ENCODE assay signal across 11 cellular contexts in genomic region chr6:168440520-168441433, GRCh38. TPM values are rescaled to one million over a fixed set of nuclear protein-coding genes. Genes with fewer than 3 reads are reported as not detected.
DNase-seq lines count a peak whose midpoint lies in the region; ATAC-seq and TF ChIP-seq lines count a peak whose summit lies in the region.
"Had no signal": no experiment of that assay in that cellular context is flagged by ENCODE, and none has a peak within 500 bp of the region (broad histone marks: within the 10 kb centered on the region; RNA-seq: fewer than 3 reads in every experiment).

SMOC2 (plus strand) TSS chr6:168441184; CDS start chr6:168441371, 187 bp downstream.

- H2AFZ ChIP-seq in ACC112 (ENCODE audit: low read length, unreplicated experiment) = peak within 1 kb of the TSS; percentile 75

- intact Hi-C loops in cardiac septum (cut with DNase I) = loop anchor here (5.0 kb wide), 1 partner anchor 63 kb away; no protein-coding TSS in a partner anchor

- DNase-seq in NCI-H2196 (lab: John Stamatoyannopoulos, UW; ENCODE audit: unreplicated experiment) (peak; percentile 38), cardiac septum (ENCODE audit: low spot score) (no peak), osteocyte (ENCODE audit: extremely low spot score, unreplicated experiment) (peak; percentile 83), NCI-H226 (no peak), GDM1 (lab: John Stamatoyannopoulos, UW) (no peak)
- no peak for DNase-seq in effector CD8-positive, alpha-beta T cell (lab: John Stamatoyannopoulos, UW)
- DNase-seq: midbrain had no signal

- ATAC-seq in HG03520 (IDR thresholded peaks at IDR 0.05; ENCODE audit: unreplicated experiment) = no peak

- no peak within 1 kb of the TSS for H3K27ac Mint-ChIP-seq in osteocyte (ENCODE audit: unreplicated experiment)
- H3K27ac Mint-ChIP-seq: T-helper 1 cell treated with Interleukin-12 subunit alpha and Interleukin-12 subunit beta and Interleukin-4 antibody, amounts not matched to agents 30 μg/mL and 1 μg/mL, for 36 hours had no signal

- peaks cover 46% of the 10 kb centered on the region for H3K27me3 ChIP-seq in ACC112 (ENCODE audit: insufficient read depth, low read length)

- H3K4me3 ChIP-seq in ACC112 (ENCODE audit: low read depth, low read length) = peak within 1 kb of the TSS; percentile 80

- no peaks in the 10 kb centered on the region for H3K36me3 ChIP-seq in ACC112 (ENCODE audit: insufficient read depth, low read length)

- peaks cover 5% of the 10 kb centered on the region for H3K36me3 Mint-ChIP-seq in osteocyte (ENCODE audit: unreplicated experiment)

- H3K9me3 Mint-ChIP-seq in osteocyte (ENCODE audit: unreplicated experiment) = no peaks in the 10 kb centered on the region
- H3K9me3 Mint-ChIP-seq: T-helper 1 cell treated with Interleukin-12 subunit alpha and Interleukin-12 subunit beta and Interleukin-4 antibody, amounts not matched to agents 30 μg/mL and 1 μg/mL, for 36 hours had no signal

- H3K27ac ChIP-seq in ACC112 (ENCODE audit: low read depth, low read length) = no peak within 1 kb of the TSS

- H3K79me2 ChIP-seq in ACC112 (ENCODE audit: control insufficient read depth, insufficient read depth, low read length, unreplicated experiment) = peaks cover 3% of the 10 kb centered on the region

- H3K27me3 Mint-ChIP-seq in osteocyte (ENCODE audit: unreplicated experiment) = peaks cover 58% of the 10 kb centered on the region

- no peak for TF ChIP-seq CTCF in osteocyte (IDR thresholded peaks at IDR 0.05)

- no peaks in the 10 kb centered on the region for H3K4me1 ChIP-seq in ACC112 (ENCODE audit: control insufficient read depth, insufficient read depth, low read length, unreplicated experiment)

- peak within 1 kb of the TSS; percentile 53 for H3K4me3 Mint-ChIP-seq in osteocyte (ENCODE audit: unreplicated experiment)
- H3K4me3 Mint-ChIP-seq: T-helper 1 cell treated with Interleukin-12 subunit alpha and Interleukin-12 subunit beta and Interleukin-4 antibody, amounts not matched to agents 30 μg/mL and 1 μg/mL, for 36 hours had no signal

- peaks cover 34% of the 10 kb centered on the region for H3K4me1 Mint-ChIP-seq in osteocyte (ENCODE audit: unreplicated experiment)

RNA-seq across cellular contexts. Expression of gene SMOC2, which starts in this region (rescaled TPM):
- total RNA-seq in cardiac septum = 37.2 TPM
- 11.5 and 11.6 TPM in 2 replicates for total RNA-seq in osteocyte
- total RNA-seq: HT1080 had no signal

Comparison
In these comparisons a context has a peak if more than half of its experiments do, and no peak if none do; other contexts are left out.
1. DNase-seq: peak in NCI-H2196 (single experiment) and osteocyte (single experiment); none in cardiac septum (single experiment), NCI-H226 (single experiment), effector CD8-positive, alpha-beta T cell (single experiment) and GDM1 (single experiment).